13 cellular contexts compared by ENCODE assay signal in the genomic region with DNA sequence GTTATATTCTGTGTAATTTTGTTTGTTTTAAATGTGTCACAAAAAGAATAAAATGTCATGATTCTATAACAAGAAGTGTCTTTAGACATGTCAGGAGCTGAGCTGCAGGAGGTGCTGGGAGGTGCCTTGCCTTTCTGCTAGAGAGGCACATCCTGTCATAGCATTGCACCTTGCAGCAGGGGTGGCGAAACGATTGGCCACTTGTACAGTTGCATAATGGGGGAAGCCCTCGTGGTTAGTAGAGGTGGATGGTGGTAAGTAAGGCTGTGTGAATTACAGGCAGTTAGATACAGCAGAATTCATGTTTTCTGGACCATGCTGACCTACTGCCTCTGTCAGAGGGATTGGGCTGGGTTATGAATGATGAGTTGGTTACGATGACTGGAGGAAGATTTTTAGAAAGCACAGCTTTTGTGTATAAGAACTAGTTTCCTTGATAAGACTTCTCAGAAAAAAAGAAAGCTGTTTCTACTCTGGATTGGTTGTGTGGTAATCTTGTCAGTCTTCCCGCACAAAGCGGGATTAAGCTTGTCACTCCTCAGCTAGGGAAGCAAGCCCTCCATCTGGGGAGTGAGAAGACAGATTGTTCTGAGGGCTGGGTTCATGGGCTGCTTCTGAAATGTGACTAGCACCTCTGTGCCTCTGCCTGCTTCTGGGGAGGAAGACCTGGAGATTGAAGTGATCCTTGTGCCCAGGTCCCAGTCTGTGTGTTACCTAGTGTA.
DNase-seq lines count a peak whose midpoint lies in the region; ATAC-seq and TF ChIP-seq lines count a peak whose summit lies in the region.
"Had no signal": no experiment of that assay in that cellular context is flagged by ENCODE, and none has a peak within 500 bp of the region (broad histone marks: within the 10 kb centered on the region; RNA-seq: fewer than 3 reads in every experiment).

No MANE protein-coding gene starts in this region.

- H2AFZ ChIP-seq in MM.1S (ENCODE audit: low read length) = no peak overlapping the region

- H3K36me3 Mint-ChIP-seq in CD14-positive monocyte (peaks cover 10 to 13% of the 10 kb centered on the region in 2 donors), memory B cell (peaks cover 3% of the 10 kb centered on the region)

- DNase-seq in CD14-positive monocyte (ENCODE audit: low spot score) = peak; percentile 56
- peak; percentile 57 for DNase-seq in MM.1S
- DNase-seq in activated CD8-positive, alpha-beta memory T cell treated with anti-CD3 and anti-CD28 coated beads for 4 hours (ENCODE audit: low read depth in 2 of 2) = peak; percentile 6 to 22
- no peak for DNase-seq in memory B cell (ENCODE audit: low spot score in 2 of 2)
- DNase-seq in LoVo (ENCODE audit: low spot score) = no peak
- no peak for DNase-seq in esophagus squamous epithelium (lab: John Stamatoyannopoulos, UW)
- DNase-seq in NCI-H2081 treated with DMSO at 0.1 percent for 48 hours (lab: John Stamatoyannopoulos, UW) = no peak
- DNase-seq: amygdala; stimulated activated CD4-positive, alpha-beta T cell treated with anti-CD3 and anti-CD28 coated beads, Interleukin-12 subunit alpha, Interleukin-12 subunit beta, amount 100 ng/mL, for 4 hours; transverse colon had no signal

- H3K4me3 Mint-ChIP-seq in CD14-positive monocyte (peak overlapping the region in 1 of 2 donors; percentile 22), memory B cell (no peak overlapping the region)
- H3K4me3 Mint-ChIP-seq: T-helper 1 cell treated with Interleukin-12 subunit alpha and Interleukin-12 subunit beta and Interleukin-4 antibody, amounts not matched to agents 30 μg/mL and 1 μg/mL, for 36 hours had no signal

- H3F3A ChIP-seq in MM.1S (ENCODE audit: insufficient read depth, low read length) = peaks cover 77% of the 10 kb centered on the region

- no peak overlapping the region for H3K4me3 ChIP-seq in MM.1S (ENCODE audit: low read length)
- no peak overlapping the region for H3K4me3 ChIP-seq in esophagus squamous epithelium
- H3K4me3 ChIP-seq: HAP-1, transverse colon had no signal

- H3K79me2 ChIP-seq in MM.1S (ENCODE audit: low read length) = peaks cover 98% of the 10 kb centered on the region

- H3K36me3 ChIP-seq in MM.1S (replicated peaks; ENCODE audit: insufficient read depth, low read length) (no peaks in the 10 kb centered on the region; the same call in none of the 2 replicates), esophagus squamous epithelium (peaks cover 0 to 6% (median 0%) of the 10 kb centered on the region in 3 donors)
- H3K36me3 ChIP-seq: HAP-1, transverse colon had no signal

- H3K4me1 Mint-ChIP-seq in CD14-positive monocyte (peaks cover 60% of the 10 kb centered on the region), memory B cell (peaks cover 45% of the 10 kb centered on the region)

- H3K9me2 ChIP-seq in MM.1S (replicated peaks; ENCODE audit: insufficient read depth, low read length) = no peaks in the 10 kb centered on the region

- peak; percentile 86 for ATAC-seq in memory B cell (ENCODE audit: low read depth)
- no peak for ATAC-seq in GM21619 (IDR thresholded peaks at IDR 0.05; ENCODE audit: unreplicated experiment)

- H4K20me1 ChIP-seq in MM.1S (ENCODE audit: insufficient read depth, low read length) = peaks cover 55% of the 10 kb centered on the region

- H3K4me2 ChIP-seq in MM.1S (ENCODE audit: low read depth, low read length) = peak overlapping the region; percentile 26

- H3K9me3 Mint-ChIP-seq in CD14-positive monocyte (no peaks in the 10 kb centered on the region), memory B cell (no peaks in the 10 kb centered on the region)
- H3K9me3 Mint-ChIP-seq: T-helper 1 cell treated with Interleukin-12 subunit alpha and Interleukin-12 subunit beta and Interleukin-4 antibody, amounts not matched to agents 30 μg/mL and 1 μg/mL, for 36 hours had no signal

- H3K27ac ChIP-seq in MM.1S (ENCODE audit: low read length) (peak overlapping the region; percentile 27; the same call in 1 of the 2 replicates), esophagus squamous epithelium (no peak overlapping the region)
- H3K27ac ChIP-seq: transverse colon had no signal

- H3K9me3 ChIP-seq in MM.1S (replicated peaks; ENCODE audit: insufficient read depth, low read length) = no peaks in the 10 kb centered on the region
- no peaks in the 10 kb centered on the region for H3K9me3 ChIP-seq in esophagus squamous epithelium
- H3K9me3 ChIP-seq: HAP-1, transverse colon had no signal

- H3K27me3 Mint-ChIP-seq in CD14-positive monocyte (ENCODE audit: low read depth in 3 of 3) (no peaks in the 10 kb centered on the region), memory B cell (no peaks in the 10 kb centered on the region)

- H3K27ac Mint-ChIP-seq in CD14-positive monocyte = peak overlapping the region; percentile 2 to 70 (median 50)
- peak overlapping the region; percentile 17 for H3K27ac Mint-ChIP-seq in memory B cell
- H3K27ac Mint-ChIP-seq: T-helper 1 cell treated with Interleukin-12 subunit alpha and Interleukin-12 subunit beta and Interleukin-4 antibody, amounts not matched to agents 30 μg/mL and 1 μg/mL, for 36 hours had no signal

- no peaks in the 10 kb centered on the region for H3K27me3 ChIP-seq in MM.1S (replicated peaks; ENCODE audit: insufficient read depth, low read length)
- no peaks in the 10 kb centered on the region for H3K27me3 ChIP-seq in esophagus squamous epithelium
- H3K27me3 ChIP-seq: transverse colon had no signal

- no peak for TF ChIP-seq POLR2A in esophagus squamous epithelium (IDR thresholded peaks at IDR 0.05)

- H3K4me1 ChIP-seq in MM.1S (ENCODE audit: low read length) = peaks cover 94% of the 10 kb centered on the region
- peaks cover 15 to 86% (median 29%) of the 10 kb centered on the region in 3 donors for H3K4me1 ChIP-seq in esophagus squamous epithelium

- H3K9ac ChIP-seq in MM.1S (ENCODE audit: low read length) = no peak overlapping the region; the same call in 1 of the 2 replicates

- intact Hi-C loops in CD14-positive monocyte (cut with micrococcal nuclease) (no loop called here), esophagus squamous epithelium (cut with DNase I) (no loop called here)

- TF ChIP-seq CTCF in CD14-positive monocyte (IDR thresholded peaks at IDR 0.05) (no peak), MM.1S (IDR thresholded peaks at IDR 0.05; ENCODE audit: low read length) (no peak), esophagus squamous epithelium (IDR thresholded peaks at IDR 0.05) (no peak)

- 48 to 75% methylated on average over 6 of the region's 6 CpGs for WGBS in esophagus squamous epithelium, 2 donors

Comparison
In these comparisons a context has a peak if more than half of its experiments do, and no peak if none do; other contexts are left out.
1. DNase-seq: peak in CD14-positive monocyte (single experiment), MM.1S (single experiment) and activated CD8-positive, alpha-beta memory T cell treated with anti-CD3 and anti-CD28 coated beads for 4 hours (2 of 2); none in memory B cell (0 of 2), LoVo (single experiment), esophagus squamous epithelium (single experiment) and NCI-H2081 treated with DMSO at 0.1 percent for 48 hours (single experiment).